In the genomic region with DNA sequence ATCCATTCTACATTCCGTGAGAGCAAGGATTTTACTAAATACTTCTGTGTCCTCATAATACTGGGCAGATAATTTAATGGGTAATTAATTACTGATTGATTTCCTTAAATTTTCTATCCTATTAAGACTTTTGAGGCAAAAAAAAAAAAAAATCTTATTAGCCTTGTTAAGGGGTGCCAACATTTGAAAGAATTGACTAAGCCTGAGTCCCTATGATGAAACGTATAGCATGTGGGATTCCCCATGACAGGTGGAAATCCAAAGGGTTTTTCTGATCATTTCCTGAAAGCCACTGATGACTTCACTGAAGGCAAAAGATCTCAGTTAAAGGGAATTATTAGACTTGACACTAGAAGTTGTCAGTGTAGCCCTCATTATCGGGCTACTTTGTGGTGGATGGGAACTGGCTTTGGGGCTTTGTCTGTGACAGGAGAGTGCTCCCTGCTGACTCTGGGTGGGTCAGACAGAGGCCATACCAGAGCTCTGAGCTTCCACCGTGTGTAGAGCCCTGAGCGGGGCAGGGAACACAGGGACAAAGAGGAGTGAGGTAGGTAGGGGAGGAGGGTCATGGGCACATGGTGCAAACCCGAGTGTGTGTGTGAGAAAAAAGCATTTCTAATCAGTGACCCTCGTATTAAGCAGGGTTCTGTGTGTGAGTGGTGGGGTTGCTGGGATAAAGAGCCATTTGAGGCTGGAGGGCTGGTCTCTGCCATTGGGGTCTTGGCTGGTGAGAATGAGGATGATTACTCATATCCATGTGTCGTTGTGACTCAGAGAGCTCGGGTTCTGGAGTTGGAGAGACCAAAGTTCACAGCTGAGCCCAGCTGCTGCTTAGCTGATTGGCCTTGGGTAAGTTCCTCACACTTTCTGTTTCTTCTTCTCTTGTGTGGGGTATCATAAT, we compare ENCODE assay signal across 9 cellular contexts.
DNase-seq lines count a peak whose midpoint lies in the region; ATAC-seq and TF ChIP-seq lines count a peak whose summit lies in the region.
"Had no signal": no experiment of that assay in that cellular context is flagged by ENCODE, and none has a peak within 500 bp of the region (broad histone marks: within the 10 kb centered on the region; RNA-seq: fewer than 3 reads in every experiment).

No MANE protein-coding gene starts in this region.

- ATAC-seq in GM19455 (IDR thresholded peaks at IDR 0.05; ENCODE audit: unreplicated experiment) (peak; percentile 92), HG03432 (IDR thresholded peaks at IDR 0.05; ENCODE audit: unreplicated experiment) (peak; percentile 88)

- peaks cover 50% of the 10 kb centered on the region for H3K4me1 Mint-ChIP-seq in endothelial cell (ENCODE audit: unreplicated experiment)
- peaks cover 48% of the 10 kb centered on the region for H3K4me1 Mint-ChIP-seq in nephron progenitor cell

- peaks cover 2% of the 10 kb centered on the region for H3K9me3 Mint-ChIP-seq in endothelial cell (ENCODE audit: unreplicated experiment)
- peaks cover 11% of the 10 kb centered on the region for H3K9me3 Mint-ChIP-seq in nephron progenitor cell

- peaks cover 3% of the 10 kb centered on the region for H3K36me3 Mint-ChIP-seq in endothelial cell (ENCODE audit: low read depth, unreplicated experiment)
- peaks cover 2% of the 10 kb centered on the region for H3K36me3 Mint-ChIP-seq in nephron progenitor cell (ENCODE audit: low read depth)

- no peak for TF ChIP-seq CTCF in endothelial cell (IDR thresholded peaks at IDR 0.05; ENCODE audit: unreplicated experiment)
- no peak for TF ChIP-seq CTCF in nephron progenitor cell (IDR thresholded peaks at IDR 0.05)

- DNase-seq in ELF-1 (ENCODE audit: low read depth, low spot score) (peak; percentile 48), endothelial cell (ENCODE audit: low spot score) (no peak), NCI-H446 treated with DMSO at 0.1 percent for 48 hours (lab: John Stamatoyannopoulos, UW) (no peak), NCI-H526 (lab: John Stamatoyannopoulos, UW) (no peak), nephron progenitor cell (no peak), NCI-H1417 (lab: John Stamatoyannopoulos, UW) (no peak)

- H3K4me3 Mint-ChIP-seq in endothelial cell (ENCODE audit: unreplicated experiment) (no peak overlapping the region), nephron progenitor cell (no peak overlapping the region)
- H3K4me3 Mint-ChIP-seq: activated naive CD8-positive, alpha-beta T cell had no signal

- H3K27me3 Mint-ChIP-seq in endothelial cell (ENCODE audit: unreplicated experiment) (peaks cover 6% of the 10 kb centered on the region), nephron progenitor cell (ENCODE audit: low read depth, poor library complexity) (peaks cover 32% of the 10 kb centered on the region)

- H3K27ac Mint-ChIP-seq in endothelial cell (ENCODE audit: unreplicated experiment): peak overlapping the region; percentile 31
- H3K27ac Mint-ChIP-seq in nephron progenitor cell: no peak overlapping the region
- H3K27ac Mint-ChIP-seq: activated naive CD8-positive, alpha-beta T cell had no signal
